In the genomic region with DNA sequence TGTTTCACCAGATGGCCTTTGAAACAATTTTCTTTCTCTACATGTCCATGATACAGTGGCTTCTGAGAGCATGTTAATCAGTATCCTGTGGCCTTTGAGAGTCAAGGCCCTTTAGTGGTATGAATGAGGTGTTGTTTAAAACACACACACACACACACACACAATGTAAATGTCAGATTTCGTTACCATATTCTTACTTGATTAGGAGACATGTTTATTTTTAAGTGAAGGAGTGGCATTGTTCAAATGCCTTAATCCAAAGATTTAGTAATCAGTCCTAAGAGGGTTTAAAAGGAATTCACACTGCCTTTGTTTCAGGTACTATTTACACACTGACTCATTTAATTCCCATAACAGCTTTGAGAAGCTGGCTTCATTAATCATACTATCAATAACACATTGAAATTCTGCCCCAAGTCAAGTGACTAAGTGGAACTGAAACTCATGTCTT, we compare ENCODE assay signal across 1 cellular context.
TF ChIP-seq lines count a peak whose summit lies in the region.

No MANE protein-coding gene starts in this region.

TF ChIP-seq in HepG2, 621 proteins besides CTCF, POLR2A, EP300 and RAD21 (continued from another document and continues in another):
- no peak for TF ChIP-seq MTA3 (CRISPR knock-in tag; IDR thresholded peaks at IDR 0.05)
- no peak for TF ChIP-seq TBP (CRISPR knock-in tag; IDR thresholded peaks at IDR 0.05)
- TF ChIP-seq ZFP41 (CRISPR knock-in tag; IDR thresholded peaks at IDR 0.05; ENCODE audit: borderline replicate concordance): no peak
- no peak for TF ChIP-seq SMARCC2 (IDR thresholded peaks at IDR 0.05)
- no peak for TF ChIP-seq SOX6 (IDR thresholded peaks at IDR 0.05)
- TF ChIP-seq SOX6 (CRISPR knock-in tag; IDR thresholded peaks at IDR 0.05): peak; percentile 89
- TF ChIP-seq FOSL1 (CRISPR knock-in tag; IDR thresholded peaks at IDR 0.05; ENCODE audit: borderline replicate concordance): peak; percentile 67; the same call in 1 of the 2 replicates
- no peak for TF ChIP-seq ZEB1 (IDR thresholded peaks at IDR 0.05; ENCODE audit: insufficient replicate concordance, low read depth)
- no peak for TF ChIP-seq THAP8 (CRISPR knock-in tag; IDR thresholded peaks at IDR 0.05; ENCODE audit: borderline replicate concordance)
- TF ChIP-seq ZFP82 (CRISPR knock-in tag; IDR thresholded peaks at IDR 0.05; ENCODE audit: borderline replicate concordance): no peak
- no peak for TF ChIP-seq DR1 (CRISPR knock-in tag; IDR thresholded peaks at IDR 0.05)
- TF ChIP-seq TBX3 (IDR thresholded peaks at IDR 0.05; ENCODE audit: borderline replicate concordance): peak; percentile 71; the same call in 1 of the 2 replicates
- no peak for TF ChIP-seq ONECUT2 (CRISPR knock-in tag; IDR thresholded peaks at IDR 0.05)
- no peak for TF ChIP-seq ZFP62 (CRISPR knock-in tag; IDR thresholded peaks at IDR 0.05)
- no peak for TF ChIP-seq MIER2 (CRISPR knock-in tag; IDR thresholded peaks at IDR 0.05)
- TF ChIP-seq ZNF570 (CRISPR knock-in tag; IDR thresholded peaks at IDR 0.05; ENCODE audit: borderline replicate concordance): no peak
- TF ChIP-seq TOPORS (CRISPR knock-in tag; IDR thresholded peaks at IDR 0.05): no peak
- TF ChIP-seq ZFX (CRISPR knock-in tag; IDR thresholded peaks at IDR 0.05; ENCODE audit: low read depth): peak; percentile 52; the same call in 1 of the 2 replicates
- TF ChIP-seq ZNF737 (CRISPR knock-in tag; IDR thresholded peaks at IDR 0.05; ENCODE audit: borderline replicate concordance): no peak
- no peak for TF ChIP-seq ZNF713 (CRISPR knock-in tag; IDR thresholded peaks at IDR 0.05)
- no peak for TF ChIP-seq JUND (CRISPR knock-in tag; IDR thresholded peaks at IDR 0.05)
- TF ChIP-seq KDM5A (IDR thresholded peaks at IDR 0.05; ENCODE audit: borderline replicate concordance, low read length): no peak
- no peak for TF ChIP-seq ZSCAN25 (CRISPR knock-in tag; IDR thresholded peaks at IDR 0.05)
- TF ChIP-seq, protein P1, sequence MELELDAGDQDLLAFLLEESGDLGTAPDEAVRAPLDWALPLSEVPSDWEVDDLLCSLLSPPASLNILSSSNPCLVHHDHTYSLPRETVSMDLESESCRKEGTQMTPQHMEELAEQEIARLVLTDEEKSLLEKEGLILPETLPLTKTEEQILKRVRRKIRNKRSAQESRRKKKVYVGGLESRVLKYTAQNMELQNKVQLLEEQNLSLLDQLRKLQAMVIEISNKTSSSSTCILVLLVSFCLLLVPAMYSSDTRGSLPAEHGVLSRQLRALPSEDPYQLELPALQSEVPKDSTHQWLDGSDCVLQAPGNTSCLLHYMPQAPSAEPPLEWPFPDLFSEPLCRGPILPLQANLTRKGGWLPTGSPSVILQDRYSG (CRISPR knock-in tag; IDR thresholded peaks at IDR 0.05): no peak
- TF ChIP-seq ZFP36L2 (CRISPR knock-in tag; IDR thresholded peaks at IDR 0.05): no peak
- no peak; the same call in 1 of the 2 replicates for TF ChIP-seq AHDC1 (CRISPR knock-in tag; IDR thresholded peaks at IDR 0.05; ENCODE audit: borderline replicate concordance)
- peak; percentile 48 for TF ChIP-seq ISL2 (CRISPR knock-in tag; IDR thresholded peaks at IDR 0.05)
- no peak for TF ChIP-seq ZNF232 (CRISPR knock-in tag; IDR thresholded peaks at IDR 0.05; ENCODE audit: borderline replicate concordance)
- TF ChIP-seq TCF12 (IDR thresholded peaks at IDR 0.05): no peak
- no peak for TF ChIP-seq TCF12 (CRISPR knock-in tag; IDR thresholded peaks at IDR 0.05)
- TF ChIP-seq DPF2 (CRISPR knock-in tag; IDR thresholded peaks at IDR 0.05; ENCODE audit: borderline replicate concordance, low read depth): 0 out of 2 replicates have a peak, but pooled peaks have one; percentile 49
- TF ChIP-seq CREM (IDR thresholded peaks at IDR 0.05): peak; percentile 68; the same call in 1 of the 2 replicates
- no peak for TF ChIP-seq CREM (CRISPR knock-in tag; IDR thresholded peaks at IDR 0.05)
- no peak for TF ChIP-seq NFE2L2 (IDR thresholded peaks at IDR 0.05; ENCODE audit: low read length)
- peak; percentile 39; the same call in 1 of the 2 replicates for TF ChIP-seq TCF7 (IDR thresholded peaks at IDR 0.05; ENCODE audit: low read depth)
- no peak for TF ChIP-seq ZSCAN30 (CRISPR knock-in tag; IDR thresholded peaks at IDR 0.05)
- TF ChIP-seq HMG20A (CRISPR knock-in tag; IDR thresholded peaks at IDR 0.05; ENCODE audit: borderline replicate concordance): no peak
- no peak for TF ChIP-seq MTF1 (CRISPR knock-in tag; IDR thresholded peaks at IDR 0.05)
- TF ChIP-seq, protein P2, sequence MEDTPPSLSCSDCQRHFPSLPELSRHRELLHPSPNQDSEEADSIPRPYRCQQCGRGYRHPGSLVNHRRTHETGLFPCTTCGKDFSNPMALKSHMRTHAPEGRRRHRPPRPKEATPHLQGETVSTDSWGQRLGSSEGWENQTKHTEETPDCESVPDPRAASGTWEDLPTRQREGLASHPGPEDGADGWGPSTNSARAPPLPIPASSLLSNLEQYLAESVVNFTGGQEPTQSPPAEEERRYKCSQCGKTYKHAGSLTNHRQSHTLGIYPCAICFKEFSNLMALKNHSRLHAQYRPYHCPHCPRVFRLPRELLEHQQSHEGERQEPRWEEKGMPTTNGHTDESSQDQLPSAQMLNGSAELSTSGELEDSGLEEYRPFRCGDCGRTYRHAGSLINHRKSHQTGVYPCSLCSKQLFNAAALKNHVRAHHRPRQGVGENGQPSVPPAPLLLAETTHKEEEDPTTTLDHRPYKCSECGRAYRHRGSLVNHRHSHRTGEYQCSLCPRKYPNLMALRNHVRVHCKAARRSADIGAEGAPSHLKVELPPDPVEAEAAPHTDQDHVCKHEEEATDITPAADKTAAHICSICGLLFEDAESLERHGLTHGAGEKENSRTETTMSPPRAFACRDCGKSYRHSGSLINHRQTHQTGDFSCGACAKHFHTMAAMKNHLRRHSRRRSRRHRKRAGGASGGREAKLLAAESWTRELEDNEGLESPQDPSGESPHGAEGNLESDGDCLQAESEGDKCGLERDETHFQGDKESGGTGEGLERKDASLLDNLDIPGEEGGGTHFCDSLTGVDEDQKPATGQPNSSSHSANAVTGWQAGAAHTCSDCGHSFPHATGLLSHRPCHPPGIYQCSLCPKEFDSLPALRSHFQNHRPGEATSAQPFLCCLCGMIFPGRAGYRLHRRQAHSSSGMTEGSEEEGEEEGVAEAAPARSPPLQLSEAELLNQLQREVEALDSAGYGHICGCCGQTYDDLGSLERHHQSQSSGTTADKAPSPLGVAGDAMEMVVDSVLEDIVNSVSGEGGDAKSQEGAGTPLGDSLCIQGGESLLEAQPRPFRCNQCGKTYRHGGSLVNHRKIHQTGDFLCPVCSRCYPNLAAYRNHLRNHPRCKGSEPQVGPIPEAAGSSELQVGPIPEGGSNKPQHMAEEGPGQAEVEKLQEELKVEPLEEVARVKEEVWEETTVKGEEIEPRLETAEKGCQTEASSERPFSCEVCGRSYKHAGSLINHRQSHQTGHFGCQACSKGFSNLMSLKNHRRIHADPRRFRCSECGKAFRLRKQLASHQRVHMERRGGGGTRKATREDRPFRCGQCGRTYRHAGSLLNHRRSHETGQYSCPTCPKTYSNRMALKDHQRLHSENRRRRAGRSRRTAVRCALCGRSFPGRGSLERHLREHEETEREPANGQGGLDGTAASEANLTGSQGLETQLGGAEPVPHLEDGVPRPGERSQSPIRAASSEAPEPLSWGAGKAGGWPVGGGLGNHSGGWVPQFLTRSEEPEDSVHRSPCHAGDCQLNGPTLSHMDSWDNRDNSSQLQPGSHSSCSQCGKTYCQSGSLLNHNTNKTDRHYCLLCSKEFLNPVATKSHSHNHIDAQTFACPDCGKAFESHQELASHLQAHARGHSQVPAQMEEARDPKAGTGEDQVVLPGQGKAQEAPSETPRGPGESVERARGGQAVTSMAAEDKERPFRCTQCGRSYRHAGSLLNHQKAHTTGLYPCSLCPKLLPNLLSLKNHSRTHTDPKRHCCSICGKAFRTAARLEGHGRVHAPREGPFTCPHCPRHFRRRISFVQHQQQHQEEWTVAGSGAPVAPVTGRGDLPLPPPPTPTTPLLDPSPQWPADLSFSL (CRISPR knock-in tag; IDR thresholded peaks at IDR 0.05): peak; percentile 96
- TF ChIP-seq ZNF703 (CRISPR knock-in tag; IDR thresholded peaks at IDR 0.05; ENCODE audit: borderline replicate concordance): no peak
- TF ChIP-seq ZNF260 (CRISPR knock-in tag; IDR thresholded peaks at IDR 0.05; ENCODE audit: borderline replicate concordance, low read depth): no peak
- no peak for TF ChIP-seq CBX2 (IDR thresholded peaks at IDR 0.05; ENCODE audit: low read depth, low read length)
- TF ChIP-seq CBX2 (CRISPR knock-in tag; IDR thresholded peaks at IDR 0.05; ENCODE audit: low read depth): no peak
- TF ChIP-seq HMG20B (CRISPR knock-in tag; conservative IDR thresholded peaks at IDR 0.05): no peak
- TF ChIP-seq RFX5 (IDR thresholded peaks at IDR 0.05; ENCODE audit: low read depth, low read length): no peak
- no peak for TF ChIP-seq MAFK (conservative IDR thresholded peaks at IDR 0.05 in 1 of 2, IDR thresholded peaks at IDR 0.05 in 1 of 2; ENCODE audit: low read length in 2 of 2)
- no peak for TF ChIP-seq IRF2 (CRISPR knock-in tag; IDR thresholded peaks at IDR 0.05)
- TF ChIP-seq HNF4G (IDR thresholded peaks at IDR 0.05; ENCODE audit: borderline replicate concordance, low read depth, low read length): no peak
- no peak for TF ChIP-seq HNF4G (CRISPR knock-in tag; IDR thresholded peaks at IDR 0.05; ENCODE audit: borderline replicate concordance, low read depth)
- TF ChIP-seq, protein P3, sequence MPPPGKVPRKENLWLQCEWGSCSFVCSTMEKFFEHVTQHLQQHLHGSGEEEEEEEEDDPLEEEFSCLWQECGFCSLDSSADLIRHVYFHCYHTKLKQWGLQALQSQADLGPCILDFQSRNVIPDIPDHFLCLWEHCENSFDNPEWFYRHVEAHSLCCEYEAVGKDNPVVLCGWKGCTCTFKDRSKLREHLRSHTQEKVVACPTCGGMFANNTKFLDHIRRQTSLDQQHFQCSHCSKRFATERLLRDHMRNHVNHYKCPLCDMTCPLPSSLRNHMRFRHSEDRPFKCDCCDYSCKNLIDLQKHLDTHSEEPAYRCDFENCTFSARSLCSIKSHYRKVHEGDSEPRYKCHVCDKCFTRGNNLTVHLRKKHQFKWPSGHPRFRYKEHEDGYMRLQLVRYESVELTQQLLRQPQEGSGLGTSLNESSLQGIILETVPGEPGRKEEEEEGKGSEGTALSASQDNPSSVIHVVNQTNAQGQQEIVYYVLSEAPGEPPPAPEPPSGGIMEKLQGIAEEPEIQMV (CRISPR knock-in tag; IDR thresholded peaks at IDR 0.05; ENCODE audit: low read depth): no peak
- TF ChIP-seq, protein P4, sequence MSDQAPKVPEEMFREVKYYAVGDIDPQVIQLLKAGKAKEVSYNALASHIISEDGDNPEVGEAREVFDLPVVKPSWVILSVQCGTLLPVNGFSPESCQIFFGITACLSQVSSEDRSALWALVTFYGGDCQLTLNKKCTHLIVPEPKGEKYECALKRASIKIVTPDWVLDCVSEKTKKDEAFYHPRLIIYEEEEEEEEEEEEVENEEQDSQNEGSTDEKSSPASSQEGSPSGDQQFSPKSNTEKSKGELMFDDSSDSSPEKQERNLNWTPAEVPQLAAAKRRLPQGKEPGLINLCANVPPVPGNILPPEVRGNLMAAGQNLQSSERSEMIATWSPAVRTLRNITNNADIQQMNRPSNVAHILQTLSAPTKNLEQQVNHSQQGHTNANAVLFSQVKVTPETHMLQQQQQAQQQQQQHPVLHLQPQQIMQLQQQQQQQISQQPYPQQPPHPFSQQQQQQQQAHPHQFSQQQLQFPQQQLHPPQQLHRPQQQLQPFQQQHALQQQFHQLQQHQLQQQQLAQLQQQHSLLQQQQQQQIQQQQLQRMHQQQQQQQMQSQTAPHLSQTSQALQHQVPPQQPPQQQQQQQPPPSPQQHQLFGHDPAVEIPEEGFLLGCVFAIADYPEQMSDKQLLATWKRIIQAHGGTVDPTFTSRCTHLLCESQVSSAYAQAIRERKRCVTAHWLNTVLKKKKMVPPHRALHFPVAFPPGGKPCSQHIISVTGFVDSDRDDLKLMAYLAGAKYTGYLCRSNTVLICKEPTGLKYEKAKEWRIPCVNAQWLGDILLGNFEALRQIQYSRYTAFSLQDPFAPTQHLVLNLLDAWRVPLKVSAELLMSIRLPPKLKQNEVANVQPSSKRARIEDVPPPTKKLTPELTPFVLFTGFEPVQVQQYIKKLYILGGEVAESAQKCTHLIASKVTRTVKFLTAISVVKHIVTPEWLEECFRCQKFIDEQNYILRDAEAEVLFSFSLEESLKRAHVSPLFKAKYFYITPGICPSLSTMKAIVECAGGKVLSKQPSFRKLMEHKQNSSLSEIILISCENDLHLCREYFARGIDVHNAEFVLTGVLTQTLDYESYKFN (CRISPR knock-in tag; conservative IDR thresholded peaks at IDR 0.05): peak; percentile 77
